1 cellular context compared by ENCODE assay signal in the genomic region with DNA sequence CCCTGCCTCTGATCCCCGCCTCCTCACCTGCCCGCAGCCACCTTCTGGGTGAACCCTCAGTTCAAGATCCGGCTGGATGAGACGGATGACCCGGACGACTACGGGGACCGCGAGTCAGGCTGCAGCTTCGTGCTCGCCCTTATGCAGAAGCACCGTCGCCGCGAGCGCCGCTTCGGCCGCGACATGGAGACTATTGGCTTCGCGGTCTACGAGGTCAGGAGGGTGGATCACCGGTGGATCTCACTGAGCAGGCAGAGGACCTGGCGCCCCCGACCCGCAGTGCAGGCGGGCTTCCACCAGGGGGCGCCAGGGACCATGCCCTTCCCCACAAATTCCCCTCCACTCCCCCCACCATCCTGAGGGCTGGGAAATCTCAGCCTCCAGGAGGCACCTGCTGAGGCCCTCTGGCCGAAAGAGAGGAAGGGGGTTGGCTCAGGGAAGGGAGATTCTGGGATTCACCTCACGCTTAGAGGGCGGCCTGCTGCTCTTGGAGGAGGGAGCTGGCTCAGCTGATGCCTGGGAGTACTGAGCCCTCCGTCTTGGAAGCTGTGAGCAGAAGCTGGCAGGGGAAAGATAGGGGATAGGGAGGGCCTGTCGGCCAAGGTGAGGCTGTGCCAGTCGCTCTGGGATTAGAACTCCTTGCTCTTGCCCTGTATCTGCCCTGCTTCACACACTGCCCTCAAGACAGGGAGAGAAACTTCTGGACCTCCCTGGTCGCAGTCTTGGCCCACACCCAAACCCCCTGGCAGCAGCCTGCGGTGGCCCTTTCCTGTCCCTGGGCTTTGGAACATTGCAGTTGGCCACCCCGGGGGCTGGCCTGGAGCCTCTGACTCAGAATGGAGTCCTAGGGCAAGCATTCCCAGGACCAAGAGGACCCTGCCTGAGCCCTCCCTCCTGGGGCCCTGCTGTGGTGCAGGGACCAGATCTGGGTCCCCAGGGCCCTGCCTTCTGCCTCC.
TF ChIP-seq lines count a peak whose summit lies in the region.

No MANE protein-coding gene starts in this region.

TF ChIP-seq in WTC11, 78 proteins besides CTCF, POLR2A, EP300 and RAD21 (continued from another document):
- TF ChIP-seq ARID4B (CRISPR knock-in tag; IDR thresholded peaks at IDR 0.05; ENCODE audit: borderline replicate concordance), result peak; percentile 67; the same call in 1 of the 2 replicates
- peak; percentile 87 for TF ChIP-seq ETV6 (CRISPR knock-in tag; IDR thresholded peaks at IDR 0.05)
- TF ChIP-seq MAX (CRISPR knock-in tag; IDR thresholded peaks at IDR 0.05), result peak; percentile 79
- TF ChIP-seq SMAD3 (CRISPR knock-in tag; IDR thresholded peaks at IDR 0.05; ENCODE audit: borderline replicate concordance), result peak; percentile 56; the same call in 1 of the 2 replicates
- TF ChIP-seq, protein P1, sequence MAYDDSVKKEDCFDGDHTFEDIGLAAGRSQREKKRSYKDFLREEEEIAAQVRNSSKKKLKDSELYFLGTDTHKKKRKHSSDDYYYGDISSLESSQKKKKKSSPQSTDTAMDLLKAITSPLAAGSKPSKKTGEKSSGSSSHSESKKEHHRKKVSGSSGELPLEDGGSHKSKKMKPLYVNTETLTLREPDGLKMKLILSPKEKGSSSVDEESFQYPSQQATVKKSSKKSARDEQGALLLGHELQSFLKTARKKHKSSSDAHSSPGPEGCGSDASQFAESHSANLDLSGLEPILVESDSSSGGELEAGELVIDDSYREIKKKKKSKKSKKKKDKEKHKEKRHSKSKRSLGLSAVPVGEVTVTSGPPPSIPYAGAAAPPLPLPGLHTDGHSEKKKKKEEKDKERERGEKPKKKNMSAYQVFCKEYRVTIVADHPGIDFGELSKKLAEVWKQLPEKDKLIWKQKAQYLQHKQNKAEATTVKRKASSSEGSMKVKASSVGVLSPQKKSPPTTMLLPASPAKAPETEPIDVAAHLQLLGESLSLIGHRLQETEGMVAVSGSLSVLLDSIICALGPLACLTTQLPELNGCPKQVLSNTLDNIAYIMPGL (CRISPR knock-in tag; IDR thresholded peaks at IDR 0.05), result peak; percentile 73; the same call in 1 of the 2 replicates
- TF ChIP-seq NR1H2 (CRISPR knock-in tag; IDR thresholded peaks at IDR 0.05), result no peak
- TF ChIP-seq ZNF121 (CRISPR knock-in tag; IDR thresholded peaks at IDR 0.05), result peak; percentile 52; the same call in 1 of the 2 replicates
